ENCODE assay signal across 23 cellular contexts in genomic region chr1:11837767-11838348, GRCh38. TPM values are rescaled to one million over a fixed set of nuclear protein-coding genes. Genes with fewer than 3 reads are reported as not detected.
"Had no signal": no experiment of that assay in that cellular context is flagged by ENCODE, and none has a peak within 500 bp of the region (broad histone marks: within the 10 kb centered on the region; RNA-seq: fewer than 3 reads in every experiment).

No MANE protein-coding gene starts in this region.

- H3K4me1 ChIP-seq: parathyroid adenoma, suprapubic skin, tibial nerve had no signal

- H3K9ac ChIP-seq: parathyroid adenoma had no signal

- H3K9me3 Mint-ChIP-seq: activated CD4-positive, alpha-beta T cell treated with anti-CD3 and anti-CD28 coated beads, Interleukin-2, amount 10 ng/mL, durations not matched to agents 7 days and 5 days; activated CD8-positive, alpha-beta T cell treated with anti-CD3 and anti-CD28 coated beads for 36 hours; activated naive CD4-positive, alpha-beta T cell treated with anti-CD3 and anti-CD28 coated beads, Interleukin-2, amount 50 U/mL, for 24 hours; dendritic cell treated with granulocyte-macrophage colony-stimulating factor and Interleukin-4, amounts not matched to agents 40 ng/mL and 50 ng/mL, for 4 days; nephron; stimulated activated effector memory CD8-positive, alpha-beta T cell treated with anti-CD3 and anti-CD28 coated beads, Interleukin-12 subunit alpha, Interleukin-12 subunit beta, amount 100 ng/mL, for 72 hours had no signal

- H3K9me3 ChIP-seq: adrenal gland, ascending aorta, heart right ventricle, lower lobe of right lung, neutrophil, stomach, suprapubic skin, tibial nerve had no signal

- H3K27me3 ChIP-seq: adrenal gland, ascending aorta, brain microvascular endothelial cell, heart right ventricle, neutrophil, stomach, suprapubic skin, tibial nerve had no signal

- H3K27ac Mint-ChIP-seq: activated CD4-positive, alpha-beta T cell treated with anti-CD3 and anti-CD28 coated beads, Interleukin-2, amount 10 ng/mL, durations not matched to agents 7 days and 5 days; activated CD8-positive, alpha-beta memory T cell treated with anti-CD3 and anti-CD28 coated beads, Interleukin-2, amount 10 ng/mL, durations not matched to agents 7 days and 5 days; activated CD8-positive, alpha-beta T cell treated with anti-CD3 and anti-CD28 coated beads for 36 hours; activated naive CD4-positive, alpha-beta T cell treated with anti-CD3 and anti-CD28 coated beads, Interleukin-2, amount 50 U/mL, for 24 hours; nephron; stimulated activated effector memory CD8-positive, alpha-beta T cell treated with anti-CD3 and anti-CD28 coated beads, Interleukin-12 subunit alpha, Interleukin-12 subunit beta, amount 100 ng/mL, for 72 hours had no signal

- H2AFZ ChIP-seq: parathyroid adenoma had no signal

- H3K4me3 ChIP-seq: adrenal gland, ascending aorta, heart right ventricle, lower lobe of right lung, stomach, suprapubic skin, tibial nerve had no signal

- H3K27me3 Mint-ChIP-seq: activated CD4-positive, alpha-beta T cell treated with anti-CD3 and anti-CD28 coated beads, Interleukin-2, amount 10 ng/mL, durations not matched to agents 7 days and 5 days; activated CD8-positive, alpha-beta memory T cell treated with anti-CD3 and anti-CD28 coated beads, Interleukin-2, amount 10 ng/mL, durations not matched to agents 7 days and 5 days; activated CD8-positive, alpha-beta T cell treated with anti-CD3 and anti-CD28 coated beads for 36 hours; activated naive CD4-positive, alpha-beta T cell treated with anti-CD3 and anti-CD28 coated beads, Interleukin-2, amount 50 U/mL, for 24 hours; dendritic cell treated with granulocyte-macrophage colony-stimulating factor and Interleukin-4, amounts not matched to agents 40 ng/mL and 50 ng/mL, for 4 days had no signal

- H3K79me2 ChIP-seq: parathyroid adenoma had no signal

- H3K27ac ChIP-seq: adrenal gland, ascending aorta, brain microvascular endothelial cell, lower lobe of right lung, neutrophil, parathyroid adenoma, stomach, suprapubic skin, tibial nerve had no signal

- H3K4me3 Mint-ChIP-seq: activated CD4-positive, alpha-beta T cell treated with anti-CD3 and anti-CD28 coated beads, Interleukin-2, amount 10 ng/mL, durations not matched to agents 7 days and 5 days; activated CD8-positive, alpha-beta memory T cell treated with anti-CD3 and anti-CD28 coated beads, Interleukin-2, amount 10 ng/mL, durations not matched to agents 7 days and 5 days; activated CD8-positive, alpha-beta T cell treated with anti-CD3 and anti-CD28 coated beads for 36 hours; activated naive CD4-positive, alpha-beta T cell treated with anti-CD3 and anti-CD28 coated beads, Interleukin-2, amount 50 U/mL, for 24 hours; dendritic cell treated with granulocyte-macrophage colony-stimulating factor and Interleukin-4, amounts not matched to agents 40 ng/mL and 50 ng/mL, for 4 days; nephron; stimulated activated effector memory CD8-positive, alpha-beta T cell treated with anti-CD3 and anti-CD28 coated beads, Interleukin-12 subunit alpha, Interleukin-12 subunit beta, amount 100 ng/mL, for 72 hours had no signal

- FAIRE-seq: endometrium, small intestine had no signal

- H3K4me1 Mint-ChIP-seq: activated CD8-positive, alpha-beta memory T cell treated with anti-CD3 and anti-CD28 coated beads, Interleukin-2, amount 10 ng/mL, durations not matched to agents 7 days and 5 days had no signal

RNA-seq across cellular contexts. Expression of gene NPPA, which starts 9.7 kb away (rescaled TPM):
- total RNA-seq: activated CD4-positive, alpha-beta T cell treated with anti-CD3 and anti-CD28 coated beads, Interleukin-2, amount 10 ng/mL, durations not matched to agents 7 days and 5 days; activated CD8-positive, alpha-beta memory T cell treated with anti-CD3 and anti-CD28 coated beads, Interleukin-2, amount 10 ng/mL, durations not matched to agents 7 days and 5 days; activated CD8-positive, alpha-beta T cell treated with anti-CD3 and anti-CD28 coated beads for 36 hours; adrenal gland; ascending aorta; epithelial cell of proximal tubule; fibroblast of villous mesenchyme; mesenteric fat pad; suprapubic skin had no signal

RNA-seq across cellular contexts. Expression of gene NPPB, which starts 20.9 kb away (rescaled TPM):
- total RNA-seq: activated CD4-positive, alpha-beta T cell treated with anti-CD3 and anti-CD28 coated beads, Interleukin-2, amount 10 ng/mL, durations not matched to agents 7 days and 5 days; activated CD8-positive, alpha-beta memory T cell treated with anti-CD3 and anti-CD28 coated beads, Interleukin-2, amount 10 ng/mL, durations not matched to agents 7 days and 5 days; activated CD8-positive, alpha-beta T cell treated with anti-CD3 and anti-CD28 coated beads for 36 hours; adrenal gland; ascending aorta; lower lobe of right lung; mesenteric fat pad; sciatic nerve; suprapubic skin; tibial nerve had no signal
